Comparison of ENCODE assay signal across 8 cellular contexts in genomic region chr17:75323043-75323591, GRCh38. TPM values are rescaled to one million over a fixed set of nuclear protein-coding genes. Genes with fewer than 3 reads are reported as not detected.
DNase-seq lines count a peak whose midpoint lies in the region; ATAC-seq and TF ChIP-seq lines count a peak whose summit lies in the region.

No MANE protein-coding gene starts in this region.

- H3K36me3 Mint-ChIP-seq in dendritic cell treated with granulocyte-macrophage colony-stimulating factor and Interleukin-4, amounts not matched to agents 40 ng/mL and 50 ng/mL, for 4 days (ENCODE audit: low read depth): peaks cover 88% of the 10 kb centered on the region

- H3K4me3 ChIP-seq in lower leg skin (ENCODE audit: low read depth, poor library complexity, severe bottlenecking): no peak overlapping the region

- DNase-seq in C1 segment of cervical spinal cord (lab: John Stamatoyannopoulos, UW): peak in 12 of 14 donors; percentile 20 to 74 (median 56)
- peak; percentile 74 for DNase-seq in NCI-H748 (lab: John Stamatoyannopoulos, UW; ENCODE audit: unreplicated experiment)
- DNase-seq in activated CD4-positive, alpha-beta T cell treated with anti-CD3 and anti-CD28 coated beads, Interleukin-2, amount 50 U/mL, for 1 hour: peak; percentile 94
- DNase-seq in lower leg skin (ENCODE audit: low spot score in 2 of 2): peak; percentile 85 to 96
- DNase-seq in stimulated activated CD4-positive, alpha-beta T cell treated with anti-CD3 and anti-CD28 coated beads, TNF-alpha, amount 100 ng/mL, for 48 hours (ENCODE audit: low read depth in 3 of 3): peak; percentile 79 to 93 (median 90)
- DNase-seq in OCI-M2 (lab: John Stamatoyannopoulos, UW; ENCODE audit: unreplicated experiment): no peak

- no peak for TF ChIP-seq POLR2A in lower leg skin (IDR thresholded peaks at IDR 0.05)

- no peaks in the 10 kb centered on the region for H3K27me3 Mint-ChIP-seq in dendritic cell treated with granulocyte-macrophage colony-stimulating factor and Interleukin-4, amounts not matched to agents 40 ng/mL and 50 ng/mL, for 4 days

- no peaks in the 10 kb centered on the region for H3K9me3 Mint-ChIP-seq in dendritic cell treated with granulocyte-macrophage colony-stimulating factor and Interleukin-4, amounts not matched to agents 40 ng/mL and 50 ng/mL, for 4 days

- peak overlapping the region; percentile 26 for H3K4me3 Mint-ChIP-seq in dendritic cell treated with granulocyte-macrophage colony-stimulating factor and Interleukin-4, amounts not matched to agents 40 ng/mL and 50 ng/mL, for 4 days

- H3K4me1 Mint-ChIP-seq in dendritic cell treated with granulocyte-macrophage colony-stimulating factor and Interleukin-4, amounts not matched to agents 40 ng/mL and 50 ng/mL, for 4 days (ENCODE audit: low read depth): peaks cover 40% of the 10 kb centered on the region

- H3K27ac Mint-ChIP-seq in dendritic cell treated with granulocyte-macrophage colony-stimulating factor and Interleukin-4, amounts not matched to agents 40 ng/mL and 50 ng/mL, for 4 days: peak overlapping the region; percentile 78

- ATAC-seq in HG03196 (IDR thresholded peaks at IDR 0.05; ENCODE audit: unreplicated experiment): peak; percentile 33

- 28 to 30% methylated on average over 6 of the region's 6 CpGs for WGBS in lower leg skin, 2 donors

- intact Hi-C loops in dendritic cell treated with granulocyte-macrophage colony-stimulating factor and Interleukin-4, amounts not matched to agents 40 ng/mL and 50 ng/mL, for 4 days (cut with micrococcal nuclease): loop anchor here (2.0 to 5.0 kb wide), 2 partner anchors 36 to 82 kb away; partner anchors contain the start of genes GRB2 and SLC25A19
- intact Hi-C loops in lower leg skin (cut with DNase I; ENCODE audit: low total_unique reads): loop anchor here (5.0 kb wide), 1 partner anchor 89 kb away; no protein-coding TSS in a partner anchor

- peak in 1 of 3 donors; percentile 71 for TF ChIP-seq CTCF in lower leg skin (IDR thresholded peaks at IDR 0.05)

RNA-seq across cellular contexts. Expression of gene SLC25A19, which starts 33.9 kb away (rescaled TPM):
- 1 to 10 TPM; 4.0 to 7.1 (median 5.9) TPM for total RNA-seq in lower leg skin

RNA-seq across cellular contexts. Expression of gene MIF4GD, which starts 52.1 kb away (rescaled TPM):
- 10 to 100 TPM; 22.6 to 41.8 (median 32.6) TPM for total RNA-seq in lower leg skin
